ENCODE assay signal across 18 cellular contexts in genomic region chr15:91530951-91531582, GRCh38.
DNase-seq lines count a peak whose midpoint lies in the region; ATAC-seq and TF ChIP-seq lines count a peak whose summit lies in the region.
"Had no signal": no experiment of that assay in that cellular context is flagged by ENCODE, and none has a peak within 500 bp of the region (broad histone marks: within the 10 kb centered on the region; RNA-seq: fewer than 3 reads in every experiment).

No MANE protein-coding gene starts in this region.

- no peak for DNase-seq in Right ventricle myocardium inferior (ENCODE audit: missing footprints)
- no peak for DNase-seq in right atrium auricular region (ENCODE audit: low spot score)
- DNase-seq in Peyer's patch: peak in 2 of 3 donors; percentile 70 to 78
- DNase-seq in right cardiac atrium: no peak
- DNase-seq in LoVo (ENCODE audit: low spot score): no peak
- no peak for DNase-seq in transverse colon
- DNase-seq: ACHN, C1 segment of cervical spinal cord, DND-41, MV-4-11, NCI-H1417, NCI-H187 treated with DMSO at 0.1 percent for 48 hours, NCI-H774, OCI-M1, SIG-M5 had no signal

- TF ChIP-seq EP300 in transverse colon (IDR thresholded peaks at IDR 0.05; ENCODE audit: low read depth): no peak

- WGBS in right cardiac atrium: 69% methylated on average over 9 of the region's 9 CpGs
- 85% methylated on average over 9 of the region's 9 CpGs; no CpG with 5 or more reads in 1 of the 2 donors for WGBS in transverse colon (ENCODE audit: low coverage in 1 of 2), 2 donors

- H3K4me3 ChIP-seq in right atrium auricular region (no peak overlapping the region), Peyer's patch (no peak overlapping the region), right cardiac atrium (ENCODE audit: low read length) (no peak overlapping the region), transverse colon (no peak overlapping the region)
- H3K4me3 ChIP-seq: K562 had no signal

- in situ Hi-C loops in transverse colon (cut with MboI; ENCODE audit: low pct_ligation_motif_present in 1 of 4, low pct_unique_long_range_greater_than_20kb in 1 of 4, low sequenced_read_pairs in 3 of 4): no loop called here

- ATAC-seq in Right ventricle myocardium inferior (peak; percentile 73), right cardiac atrium (peak; percentile 56 to 82), HG03280 (IDR thresholded peaks at IDR 0.05; ENCODE audit: unreplicated experiment) (no peak)
- ATAC-seq: K562, SK-N-SH treated with all-trans-retinoic acid at 6 μM for 48 hours had no signal

- H3K9me3 ChIP-seq in right atrium auricular region (no peaks in the 10 kb centered on the region), Peyer's patch (no peaks in the 10 kb centered on the region), right cardiac atrium (ENCODE audit: control insufficient read depth, low read length) (no peaks in the 10 kb centered on the region), transverse colon (no peaks in the 10 kb centered on the region)

- H3K4me1 ChIP-seq in right atrium auricular region (peaks cover 0 to 16% of the 10 kb centered on the region in 2 donors), Peyer's patch (peaks cover 0 to 16% (median 0%) of the 10 kb centered on the region in 4 donors), right cardiac atrium (ENCODE audit: control insufficient read depth, insufficient read depth, low read length) (peaks cover 3% of the 10 kb centered on the region), transverse colon (peaks cover 0 to 8% (median 4%) of the 10 kb centered on the region in 4 donors)

- H3K27ac ChIP-seq in right atrium auricular region: peak overlapping the region in 1 of 2 donors; percentile 74
- peak overlapping the region in 1 of 4 donors; percentile 77 for H3K27ac ChIP-seq in Peyer's patch
- peak overlapping the region; percentile 25 for H3K27ac ChIP-seq in right cardiac atrium (ENCODE audit: low read length)
- no peak overlapping the region for H3K27ac ChIP-seq in transverse colon

- intact Hi-C loops in Right ventricle myocardium inferior (cut with DNase I) (loop anchor here (5.0 to 10.0 kb wide), 2 partner anchors 96 to 554 kb away; no protein-coding TSS in a partner anchor), right cardiac atrium (cut with DNase I) (no loop called here), transverse colon (cut with DNase I; ENCODE audit: low total_unique reads) (no loop called here)

- TF ChIP-seq POLR2A in Peyer's patch (IDR thresholded peaks at IDR 0.05) (no peak), transverse colon (IDR thresholded peaks at IDR 0.05) (no peak)

- H3K27me3 ChIP-seq in right atrium auricular region: no peaks in the 10 kb centered on the region
- no peaks in the 10 kb centered on the region for H3K27me3 ChIP-seq in Peyer's patch
- H3K27me3 ChIP-seq in right cardiac atrium (ENCODE audit: control insufficient read depth, insufficient read depth): no peaks in the 10 kb centered on the region
- no peaks in the 10 kb centered on the region for H3K27me3 ChIP-seq in transverse colon

- H3K36me3 ChIP-seq in right atrium auricular region (no peaks in the 10 kb centered on the region), Peyer's patch (no peaks in the 10 kb centered on the region), transverse colon (no peaks in the 10 kb centered on the region)

- TF ChIP-seq CTCF in right atrium auricular region (IDR thresholded peaks at IDR 0.05) (no peak), Peyer's patch (IDR thresholded peaks at IDR 0.05) (no peak), transverse colon (IDR thresholded peaks at IDR 0.05) (no peak)

Comparison
In these comparisons a context has a peak if more than half of its experiments do, and no peak if none do; other contexts are left out.
1. DNase-seq: peak in Peyer's patch (2 of 3); none in Right ventricle myocardium inferior (single experiment), right atrium auricular region (single experiment), right cardiac atrium (0 of 3), LoVo (single experiment) and transverse colon (single experiment).